In the genomic region with DNA sequence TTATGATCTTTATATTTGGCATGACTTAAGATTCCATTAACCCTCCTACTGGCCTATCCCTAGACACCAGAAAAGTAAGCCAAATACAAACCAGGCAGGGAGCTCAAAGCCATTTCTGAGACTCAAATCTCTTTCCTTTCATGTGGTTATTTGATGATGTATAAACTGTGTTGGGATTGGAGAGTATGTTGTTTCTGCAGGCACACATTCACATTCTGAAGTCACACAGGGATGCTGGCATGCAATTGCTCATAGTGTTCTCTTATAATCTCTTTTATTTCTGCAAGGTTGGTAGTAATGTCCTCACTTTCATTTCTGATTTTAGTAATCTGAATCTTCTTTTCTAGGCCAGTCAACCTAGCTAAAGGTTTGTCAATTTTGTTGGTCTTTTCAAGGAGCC, we compare ENCODE assay signal across 17 cellular contexts. TPM values are rescaled to one million over a fixed set of nuclear protein-coding genes. Genes with fewer than 3 reads are reported as not detected.
DNase-seq lines count a peak whose midpoint lies in the region; ATAC-seq, FAIRE-seq and TF ChIP-seq lines count a peak whose summit lies in the region.
"Had no signal": no experiment of that assay in that cellular context is flagged by ENCODE, and none has a peak within 500 bp of the region (broad histone marks: within the 10 kb centered on the region; RNA-seq: fewer than 3 reads in every experiment).

No MANE protein-coding gene starts in this region.

- no peaks in the 10 kb centered on the region for H4K20me1 ChIP-seq in GM12878 (ENCODE audit: control insufficient read depth, insufficient read depth)
- H4K20me1 ChIP-seq: BLaER1 treated with 17β-estradiol and CSF1 and Interleukin-3, amounts not matched to agents 10 nM and 100 nM had no signal

- TF ChIP-seq CTCF in GM12878 (IDR thresholded peaks at IDR 0.05 in 2 of 3, conservative IDR thresholded peaks at IDR 0.05 in 1 of 3; ENCODE audit: control insufficient read depth in 2 of 3, extremely low read depth in 1 of 3, insufficient read depth in 1 of 3, low read depth in 3 of 3, low read length in 3 of 3), result no peak
- no peak for TF ChIP-seq CTCF in CD8-positive, alpha-beta T cell (IDR thresholded peaks at IDR 0.05)

- no peaks in the 10 kb centered on the region for H3K36me3 Mint-ChIP-seq in activated T-cell treated with anti-CD3 and anti-CD28 coated beads, Interleukin-2, amount 50 U/mL, for 72 hours (ENCODE audit: insufficient read depth in 2 of 2)
- no peaks in the 10 kb centered on the region for H3K36me3 Mint-ChIP-seq in CD8-positive, alpha-beta T cell
- H3K36me3 Mint-ChIP-seq: CD4-positive, CD25-positive, alpha-beta regulatory T cell had no signal

- TF ChIP-seq EP300 in GM12878 (IDR thresholded peaks at IDR 0.05; ENCODE audit: borderline replicate concordance in 1 of 2, control insufficient read depth in 1 of 2, low read depth in 2 of 2, low read length in 2 of 2), result no peak

- no peak overlapping the region for H2AFZ ChIP-seq in GM12878 (ENCODE audit: control insufficient read depth, low read depth, low read length)

- intact Hi-C loops in GM12878 (cut with micrococcal nuclease; ENCODE audit: unreplicated experiment), result no loop called here
- intact Hi-C loops in CD8-positive, alpha-beta T cell (cut with DNase I, micrococcal nuclease), result loop anchor here in 1 of 2 experiments (10.0 kb wide), 2 partner anchors 275 to 915 kb away; a partner anchor contains a TSS

- DNase-seq in activated T-cell treated with anti-CD3 and anti-CD28 coated beads, Interleukin-2, amount 50 U/mL, for 72 hours, result peak; percentile 6 to 10
- DNase-seq in activated T-cell treated with anti-CD3 and anti-CD28 coated beads, Interleukin-2, amount 50 U/mL, for 48 hours, result no peak
- DNase-seq in SW480 (ENCODE audit: low spot score) (peak; percentile 54), GM12878 (ENCODE audit: low read depth, low spot score) (no peak)
- no peak for DNase-seq in stimulated activated CD4-positive, alpha-beta T cell treated with anti-CD3 and anti-CD28 coated beads, Interleukin-4, amount 100 ng/mL, for 1 hour
- DNase-seq in CD8-positive, alpha-beta T cell, result no peak
- DNase-seq: ACHN; CD4-positive, CD25-positive, alpha-beta regulatory T cell; DMS79; EL; HCEC 1CT; HFFc6 had no signal

- no peaks in the 10 kb centered on the region for H3K27me3 ChIP-seq in GM12878 (replicated peaks in 1 of 2; ENCODE audit: control insufficient read depth in 2 of 2, insufficient read depth in 2 of 2, low read length in 1 of 2)
- H3K27me3 ChIP-seq in CD8-positive, alpha-beta T cell (ENCODE audit: insufficient read depth, low read length), result no peaks in the 10 kb centered on the region
- H3K27me3 ChIP-seq: BLaER1 treated with 17β-estradiol and CSF1 and Interleukin-3, amounts not matched to agents 10 nM and 100 nM had no signal

- no peaks in the 10 kb centered on the region for H3K27me3 Mint-ChIP-seq in activated T-cell treated with anti-CD3 and anti-CD28 coated beads, Interleukin-2, amount 50 U/mL, for 72 hours (ENCODE audit: low read depth)
- H3K27me3 Mint-ChIP-seq in CD8-positive, alpha-beta T cell (ENCODE audit: low read depth), result peaks cover 2% of the 10 kb centered on the region

- no peaks in the 10 kb centered on the region for H3K79me2 ChIP-seq in GM12878 (ENCODE audit: control insufficient read depth, insufficient read depth, low read length)

- FAIRE-seq in GM12878 (lab: Jason Lieb, UNC), result no peak
- FAIRE-seq: G401.6 had no signal

- H3K9me3 ChIP-seq in GM12878 (replicated peaks; ENCODE audit: control insufficient read depth, insufficient read depth, low read length), result no peaks in the 10 kb centered on the region
- H3K9me3 ChIP-seq in CD8-positive, alpha-beta T cell (ENCODE audit: low read length), result no peaks in the 10 kb centered on the region
- H3K9me3 ChIP-seq: BLaER1 treated with 17β-estradiol and CSF1 and Interleukin-3, amounts not matched to agents 10 nM and 100 nM had no signal

- POLR2A ChIA-PET in GM12878 (lab: Charles Lee), result interaction anchor here (0.8 kb wide), 1 partner anchor 91 kb away, joined by 5 read pairs; no protein-coding TSS in a partner anchor
- POLR2A ChIA-PET in CD8-positive, alpha-beta T cell (lab: Charles Lee), result interaction anchor here (1.5 kb wide), 1 partner anchor 232 kb away, joined by 3 read pairs; a partner anchor contains a TSS

- no peaks in the 10 kb centered on the region for H3K9me3 Mint-ChIP-seq in activated T-cell treated with anti-CD3 and anti-CD28 coated beads, Interleukin-2, amount 50 U/mL, for 72 hours
- H3K9me3 Mint-ChIP-seq in CD8-positive, alpha-beta T cell, result no peaks in the 10 kb centered on the region
- H3K9me3 Mint-ChIP-seq: CD4-positive, CD25-positive, alpha-beta regulatory T cell; HFFc6 had no signal

- H3K4me3 ChIP-seq in GM12878, result no peak overlapping the region
- no peak overlapping the region for H3K4me3 ChIP-seq in CD8-positive, alpha-beta T cell (ENCODE audit: low read depth, low read length)
- H3K4me3 ChIP-seq: BLaER1 treated with 17β-estradiol and CSF1 and Interleukin-3, amounts not matched to agents 10 nM and 100 nM had no signal

- H3K27ac ChIP-seq in GM12878 (ENCODE audit: control insufficient read depth, insufficient read depth), result no peak overlapping the region
- no peak overlapping the region for H3K27ac ChIP-seq in CD8-positive, alpha-beta T cell (ENCODE audit: low read depth, low read length)
- H3K27ac ChIP-seq: BLaER1 treated with 17β-estradiol and CSF1 and Interleukin-3, amounts not matched to agents 10 nM and 100 nM; HL-60 had no signal

- no peak for TF ChIP-seq RAD21 in GM12878 (IDR thresholded peaks at IDR 0.05; ENCODE audit: insufficient read depth, low read depth, low read length)

- CTCF ChIA-PET in GM12878 (lab: Yijun Ruan, JAX), result interaction anchor here (1.6 kb wide), 1 partner anchor 14 kb away, joined by 3 read pairs; no protein-coding TSS in a partner anchor
- CTCF ChIA-PET in CD8-positive, alpha-beta T cell (lab: Charles Lee), result no interaction called here

- no peak overlapping the region for H3K4me2 ChIP-seq in GM12878 (ENCODE audit: control insufficient read depth, insufficient read depth)
- H3K4me2 ChIP-seq: BLaER1 treated with 17β-estradiol and CSF1 and Interleukin-3, amounts not matched to agents 10 nM and 100 nM had no signal

- no peaks in the 10 kb centered on the region for H3K36me3 ChIP-seq in GM12878 (ENCODE audit: control insufficient read depth in 2 of 2, insufficient read depth in 2 of 2, low read length in 1 of 2)
- no peaks in the 10 kb centered on the region for H3K36me3 ChIP-seq in CD8-positive, alpha-beta T cell (ENCODE audit: insufficient read depth, low read length)
- H3K36me3 ChIP-seq: BLaER1 treated with 17β-estradiol and CSF1 and Interleukin-3, amounts not matched to agents 10 nM and 100 nM had no signal

- no peak for TF ChIP-seq POLR2A in GM12878 (IDR thresholded peaks at IDR 0.05; ENCODE audit: low read depth, low read length)

- peak; percentile 83 to 93 for ATAC-seq in activated T-cell treated with anti-CD3 and anti-CD28 coated beads, Interleukin-2, amount 50 U/mL, for 72 hours (replicated peaks in 1 of 2)
- ATAC-seq in GM12878 (no peak), HG02970 (IDR thresholded peaks at IDR 0.05; ENCODE audit: low FRiP score, unreplicated experiment) (no peak)
- ATAC-seq in CD8-positive, alpha-beta T cell, result no peak

- peaks cover 9% of the 10 kb centered on the region for H3K4me1 Mint-ChIP-seq in activated T-cell treated with anti-CD3 and anti-CD28 coated beads, Interleukin-2, amount 50 U/mL, for 72 hours (ENCODE audit: low read depth)
- peaks cover 2% of the 10 kb centered on the region for H3K4me1 Mint-ChIP-seq in CD8-positive, alpha-beta T cell (ENCODE audit: low read depth)

- no peak overlapping the region for H3K4me3 Mint-ChIP-seq in activated T-cell treated with anti-CD3 and anti-CD28 coated beads, Interleukin-2, amount 50 U/mL, for 72 hours
- H3K4me3 Mint-ChIP-seq in CD8-positive, alpha-beta T cell, result no peak overlapping the region
- H3K4me3 Mint-ChIP-seq: CD4-positive, CD25-positive, alpha-beta regulatory T cell; HFFc6 had no signal

- SMC1A ChIA-PET in GM12878 (lab: Charles Lee; ENCODE audit: uncharacterized antibody, unreplicated experiment), result interaction anchor here (0.6 kb wide), 1 partner anchor 18 kb away, joined by 4 read pairs; no protein-coding TSS in a partner anchor

- no peaks in the 10 kb centered on the region; the same call in 1 of the 2 replicates for H3K4me1 ChIP-seq in GM12878 (ENCODE audit: control insufficient read depth, insufficient read depth, low read length)
- H3K4me1 ChIP-seq in CD8-positive, alpha-beta T cell (ENCODE audit: insufficient read depth, low read length), result no peaks in the 10 kb centered on the region

- BruUV-seq in GM12878 (replicated peaks; lab: Mats Ljungman, UMichigan), result no TSS peak

- no peak overlapping the region for H3K9ac ChIP-seq in GM12878 (ENCODE audit: control insufficient read depth, insufficient read depth, low read length)
- H3K9ac ChIP-seq: BLaER1 treated with 17β-estradiol and CSF1 and Interleukin-3, amounts not matched to agents 10 nM and 100 nM had no signal

- in situ Hi-C loops in GM12878 (cut with MboI), result no loop called here

- H3K27ac Mint-ChIP-seq in activated T-cell treated with anti-CD3 and anti-CD28 coated beads, Interleukin-2, amount 50 U/mL, for 72 hours, result no peak overlapping the region
- H3K27ac Mint-ChIP-seq in CD8-positive, alpha-beta T cell, result no peak overlapping the region
- H3K27ac Mint-ChIP-seq: HFFc6 had no signal

- RAD21 ChIA-PET in GM12878 (lab: Charles Lee; ENCODE audit: unreplicated experiment), result no interaction called here

RNA-seq across cellular contexts. Expression of a gene that starts 5.7 kb away (rescaled TPM):
- total RNA-seq in activated T-cell treated with anti-CD3 and anti-CD28 coated beads, Interleukin-2, amount 50 U/mL, for 72 hours, result 1 to 10 TPM; 1.4 to 1.7 TPM
- total RNA-seq in GM12878 (2013; cell fraction: nucleolus; rRNA removed), result 1.4 and 3.6 TPM in 2 replicates
- total RNA-seq in GM12878 (2014; rRNA removed), result 0.34 and 1.1 TPM in 2 replicates
- 0.55 and 1.4 TPM in 2 replicates for total RNA-seq in GM12878 (2014; rRNA removed; fragmentation: Illumina TruSeq; extraction: Trizol)
- total RNA-seq in GM12878 (2021), result 0.24 and 0.36 TPM in 2 replicates
- polyA plus RNA-seq in GM12878 (2011; ENCODE audit: low read depth), result 4.1 TPM
- 0.62 and 0.79 TPM in 2 replicates for polyA plus RNA-seq in GM12878 (2011; rRNA removed)
- 0.58 and 0.59 TPM in 2 replicates for polyA plus RNA-seq in GM12878 (2011; cell fraction: cytosol; rRNA removed)
- polyA plus RNA-seq in GM12878 (2011; cell fraction: nucleus; rRNA removed), result 0.60 and 0.66 TPM in 2 replicates
- 1.3 and 1.9 TPM in 2 replicates for polyA plus RNA-seq in GM12878 (2012)
- polyA plus RNA-seq in GM12878 (2014; fragmentation: Illumina TruSeq; extraction: Trizol), result 0.86 and 0.87 TPM in 2 replicates
- under 1 TPM; 0.68 to 0.69 TPM for polyA plus RNA-seq in GM12878 (2014; fragmentation: Nextera tagmentation; extraction: Ambion mirVana)
- polyA plus RNA-seq in GM12878 (2014; rRNA removed), result 0.47 and 0.83 TPM in 2 replicates
- under 1 TPM; 0.26 to 0.67 TPM for polyA plus RNA-seq in GM12878 (2016; fragmentation: Nextera tagmentation; extraction: Ambion mirVana)
- polyA minus RNA-seq in GM12878 (2011; rRNA and poly(A)+ RNA removed), result 1.0 and 2.4 TPM in 2 replicates
- not detected in 2 replicates for polyA minus RNA-seq in GM12878 (2011; cell fraction: cytosol; rRNA and poly(A)+ RNA removed)
- polyA minus RNA-seq in GM12878 (2011; cell fraction: nucleus; rRNA and poly(A)+ RNA removed), result 1.6 and 2.2 TPM in 2 replicates
- under 1 TPM; 0.56 to 0.76 TPM for total RNA-seq in CD8-positive, alpha-beta T cell
- total RNA-seq: A172 had no signal

RNA-seq across cellular contexts. Expression of a gene that starts 6.3 kb away (rescaled TPM):
- 10 to 100 TPM; 53.0 to 63.6 TPM for total RNA-seq in activated T-cell treated with anti-CD3 and anti-CD28 coated beads, Interleukin-2, amount 50 U/mL, for 72 hours
- 32.1 and 32.7 TPM in 2 replicates for total RNA-seq in GM12878 (2013; cell fraction: nucleolus; rRNA removed)
- total RNA-seq in GM12878 (2014; rRNA removed) (35.6 and 49.2 TPM in 2 replicates), GM12878 (2014; rRNA removed; fragmentation: Illumina TruSeq; extraction: Trizol) (44.7 and 46.6 TPM in 2 replicates), GM12878 (2021) (42.6 and 44.8 TPM in 2 replicates)
- 25.2 TPM for polyA plus RNA-seq in GM12878 (2011; ENCODE audit: low read depth)
- polyA plus RNA-seq in GM12878 (2011; rRNA removed) (37.4 and 56.9 TPM in 2 replicates), GM12878 (2014; fragmentation: Illumina TruSeq; extraction: Trizol) (44.1 and 57.2 TPM in 2 replicates), GM12878 (2014; fragmentation: Nextera tagmentation; extraction: Ambion mirVana) (10 to 100 TPM; 57.1 to 63.2 TPM), GM12878 (2014; rRNA removed) (41.0 and 58.2 TPM in 2 replicates), GM12878 (2016; fragmentation: Nextera tagmentation; extraction: Ambion mirVana) (10 to 100 TPM; 74.4 to 79.4 TPM)
- 46.5 and 72.2 TPM in 2 replicates for polyA plus RNA-seq in GM12878 (2011; cell fraction: cytosol; rRNA removed)
- polyA plus RNA-seq in GM12878 (2011; cell fraction: nucleus; rRNA removed), result 34.2 and 44.9 TPM in 2 replicates
- 46.6 and 47.6 TPM in 2 replicates for polyA plus RNA-seq in GM12878 (2012)
- 10.9 and 19.0 TPM in 2 replicates for polyA minus RNA-seq in GM12878 (2011; rRNA and poly(A)+ RNA removed)
- polyA minus RNA-seq in GM12878 (2011; cell fraction: cytosol; rRNA and poly(A)+ RNA removed), result 10.5 and 11.9 TPM in 2 replicates
- 24.3 and 31.7 TPM in 2 replicates for polyA minus RNA-seq in GM12878 (2011; cell fraction: nucleus; rRNA and poly(A)+ RNA removed)
- 10 to 100 TPM; 38.0 to 38.1 TPM for total RNA-seq in CD8-positive, alpha-beta T cell

RNA-seq across cellular contexts. Expression of a gene that starts 13.0 kb away (rescaled TPM):
- total RNA-seq in activated T-cell treated with anti-CD3 and anti-CD28 coated beads, Interleukin-2, amount 50 U/mL, for 72 hours, result 1 to 10 TPM; 2.7 to 3.0 TPM
- total RNA-seq in GM12878 (2013; cell fraction: nucleolus; rRNA removed), result 8.2 and 10.0 TPM in 2 replicates
- total RNA-seq in GM12878 (2014; rRNA removed) (0.60 and 0.96 TPM in 2 replicates), GM12878 (2014; rRNA removed; fragmentation: Illumina TruSeq; extraction: Trizol) (1.0 and 1.1 TPM in 2 replicates), GM12878 (2021) (1.8 and 1.9 TPM in 2 replicates)
- 0.22 TPM for polyA plus RNA-seq in GM12878 (2011; ENCODE audit: low read depth)
- polyA plus RNA-seq in GM12878 (2011; rRNA removed) (1.3 and 2.7 TPM in 2 replicates), GM12878 (2014; fragmentation: Illumina TruSeq; extraction: Trizol) (0.46 and 0.84 TPM in 2 replicates), GM12878 (2014; fragmentation: Nextera tagmentation; extraction: Ambion mirVana) (1 to 10 TPM in 1 of 2 experiments, under 1 TPM in 1; 0.64 to 1.3 TPM), GM12878 (2014; rRNA removed) (0.47 and 0.79 TPM in 2 replicates), GM12878 (2016; fragmentation: Nextera tagmentation; extraction: Ambion mirVana) (1 to 10 TPM in 1 of 2 experiments, under 1 TPM in 1; 0.88 to 1.5 TPM)
- 0.15 and 0.43 TPM in 2 replicates for polyA plus RNA-seq in GM12878 (2011; cell fraction: cytosol; rRNA removed)
- 1.8 and 1.9 TPM in 2 replicates for polyA plus RNA-seq in GM12878 (2011; cell fraction: nucleus; rRNA removed)
- polyA plus RNA-seq in GM12878 (2012), result 0.57 and 0.86 TPM in 2 replicates
- polyA minus RNA-seq in GM12878 (2011; rRNA and poly(A)+ RNA removed), result 1.5 and 2.0 TPM in 2 replicates
- polyA minus RNA-seq in GM12878 (2011; cell fraction: cytosol; rRNA and poly(A)+ RNA removed), result not detected in 2 replicates
- polyA minus RNA-seq in GM12878 (2011; cell fraction: nucleus; rRNA and poly(A)+ RNA removed), result 5.1 and 6.8 TPM in 2 replicates
- 1 to 10 TPM; 2.5 to 2.8 TPM for total RNA-seq in CD8-positive, alpha-beta T cell

Comparison
In these comparisons a context has a peak if more than half of its experiments do, and no peak if none do; other contexts are left out.
1. DNase-seq: peak in activated T-cell treated with anti-CD3 and anti-CD28 coated beads, Interleukin-2, amount 50 U/mL, for 72 hours (2 of 2) and SW480 (single experiment); none in activated T-cell treated with anti-CD3 and anti-CD28 coated beads, Interleukin-2, amount 50 U/mL, for 48 hours (0 of 2), GM12878 (single experiment), stimulated activated CD4-positive, alpha-beta T cell treated with anti-CD3 and anti-CD28 coated beads, Interleukin-4, amount 100 ng/mL, for 1 hour (single experiment) and CD8-positive, alpha-beta T cell (0 of 7).
2. ATAC-seq: peak in activated T-cell treated with anti-CD3 and anti-CD28 coated beads, Interleukin-2, amount 50 U/mL, for 72 hours (2 of 2); none in GM12878 (single experiment), HG02970 (single experiment) and CD8-positive, alpha-beta T cell (single experiment).